19 cellular contexts compared by ENCODE assay signal in the genomic region with DNA sequence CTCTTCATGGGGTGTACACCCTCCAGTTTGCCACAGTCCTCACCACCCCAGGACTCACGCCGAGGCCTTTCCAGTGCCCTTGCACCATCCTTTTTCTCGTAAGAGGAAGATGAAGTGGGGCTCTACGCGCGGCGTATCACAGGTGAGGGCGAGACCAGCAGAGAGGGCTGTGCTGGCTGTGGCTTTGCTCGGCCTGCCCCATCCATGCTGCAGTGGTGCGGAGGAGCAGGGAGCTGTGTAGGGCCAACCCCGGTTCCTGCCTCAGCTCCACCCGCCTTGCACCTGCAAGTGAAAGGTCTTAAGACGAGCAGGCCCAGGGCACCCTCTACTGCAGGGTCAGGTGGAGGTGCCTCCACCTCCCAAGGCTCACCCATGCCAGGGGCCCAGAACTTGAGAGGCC. TPM values are rescaled to one million over a fixed set of nuclear protein-coding genes. Genes with fewer than 3 reads are reported as not detected.
DNase-seq lines count a peak whose midpoint lies in the region; ATAC-seq and TF ChIP-seq lines count a peak whose summit lies in the region.
"Had no signal": no experiment of that assay in that cellular context is flagged by ENCODE, and none has a peak within 500 bp of the region (broad histone marks: within the 10 kb centered on the region; RNA-seq: fewer than 3 reads in every experiment).

No MANE protein-coding gene starts in this region.

- intact Hi-C loops in cardiac septum (cut with DNase I) = loop anchor here (5.0 kb wide), 1 partner anchor 80 kb away; no protein-coding TSS in a partner anchor

- H3K4me3 ChIP-seq in neutrophil (ENCODE audit: low read depth in 1 of 2, low read length in 1 of 2) = no peak overlapping the region
- H3K4me3 ChIP-seq in coronary artery = no peak overlapping the region
- H3K4me3 ChIP-seq: body of pancreas, GM23338, MG63, stomach, transverse colon had no signal

- DNase-seq in activated effector memory CD4-positive, alpha-beta T cell treated with anti-CD3 and anti-CD28 coated beads, Interleukin-2, amount 50 U/mL, for 16 hours = peak; percentile 49
- no peak for DNase-seq in activated effector memory CD4-positive, alpha-beta T cell treated with Interleukin-2 at 50 U/mL for 16 hours
- DNase-seq in GM10248 (ENCODE audit: extremely low spot score) = peak; percentile 15
- DNase-seq in activated naive CD4-positive, alpha-beta T cell treated with anti-CD3 and anti-CD28 coated beads, Interleukin-2, amount 50 U/mL, for 72 hours (ENCODE audit: low spot score in 2 of 2) = no peak
- no peak for DNase-seq in coronary artery (ENCODE audit: low spot score)
- no peak for DNase-seq in cardiac septum (ENCODE audit: low spot score)
- DNase-seq in HT-29 (ENCODE audit: low spot score) = no peak
- DNase-seq: activated CD8-positive, alpha-beta memory T cell treated with anti-CD3 and anti-CD28 coated beads for 24 hours; MG63; Right ventricle myocardium superior had no signal

- H3K9me3 ChIP-seq in neutrophil = no peaks in the 10 kb centered on the region
- H3K9me3 ChIP-seq: body of pancreas, MG63, stomach, transverse colon had no signal

- POLR2A ChIA-PET in GM10248 (lab: Yijun Ruan, JAX) = no interaction called here

- H3K27ac ChIP-seq in neutrophil = peak overlapping the region; percentile 35
- no peak overlapping the region for H3K27ac ChIP-seq in coronary artery
- H3K27ac ChIP-seq: body of pancreas, HL-60, transverse colon, WERI-Rb-1 had no signal

- peaks cover 91% of the 10 kb centered on the region for H3K36me3 ChIP-seq in neutrophil
- H3K36me3 ChIP-seq: MG63 had no signal

- TF ChIP-seq CTCF in GM10248 (IDR thresholded peaks at IDR 0.05; ENCODE audit: control extremely low read depth, extremely low read depth, low read depth, missing control alignments) (no peak), neutrophil (IDR thresholded peaks at IDR 0.05) (no peak), coronary artery (IDR thresholded peaks at IDR 0.05) (no peak)

- H3K27ac Mint-ChIP-seq in activated naive CD4-positive, alpha-beta T cell treated with anti-CD3 and anti-CD28 coated beads, Interleukin-2, amount 50 U/mL, for 72 hours = peak overlapping the region; percentile 85 to 90
- H3K27ac Mint-ChIP-seq: GM23338 had no signal

- ATAC-seq in activated naive CD4-positive, alpha-beta T cell treated with anti-CD3 and anti-CD28 coated beads, Interleukin-2, amount 50 U/mL, for 72 hours = no peak

- peaks cover 2 to 8% of the 10 kb centered on the region in 2 experiments for H3K4me1 ChIP-seq in neutrophil (ENCODE audit: control insufficient read depth in 1 of 2, insufficient read depth in 1 of 2, low read depth in 1 of 2, low read length in 1 of 2)
- H3K4me1 ChIP-seq: body of pancreas, transverse colon had no signal

- peaks cover 10 to 35% of the 10 kb centered on the region in 2 donors for H3K36me3 Mint-ChIP-seq in activated naive CD4-positive, alpha-beta T cell treated with anti-CD3 and anti-CD28 coated beads, Interleukin-2, amount 50 U/mL, for 72 hours

- no peaks in the 10 kb centered on the region for H3K27me3 ChIP-seq in neutrophil
- H3K27me3 ChIP-seq: body of pancreas, MG63, stomach, transverse colon had no signal

- CTCF ChIA-PET in GM10248 (lab: Yijun Ruan, JAX) = interaction anchor here (0.6 to 3.2 kb wide), 6 partner anchors 25 to 219 kb away, joined by 3 to 15 read pairs (median 5); a partner anchor contains a TSS

- H3K9me3 Mint-ChIP-seq in activated naive CD4-positive, alpha-beta T cell treated with anti-CD3 and anti-CD28 coated beads, Interleukin-2, amount 50 U/mL, for 72 hours = no peaks in the 10 kb centered on the region
- H3K9me3 Mint-ChIP-seq: CD4-positive, alpha-beta T cell; GM23338; naive thymus-derived CD8-positive, alpha-beta T cell had no signal

RNA-seq across cellular contexts. Expression of a gene that starts 24.1 kb away (rescaled TPM):
- 100 to 1,000 TPM; 113 to 150 TPM for total RNA-seq in activated naive CD4-positive, alpha-beta T cell treated with anti-CD3 and anti-CD28 coated beads, Interleukin-2, amount 50 U/mL, for 72 hours
- 44.3 TPM for total RNA-seq in cardiac septum
- 208 and 221 TPM in 2 replicates for total RNA-seq in HT-29 (2014; rRNA removed; shearing (Covaris generic))

RNA-seq across cellular contexts. Expression of a gene that starts 30.1 kb away (rescaled TPM):
- 10 to 100 TPM; 20.2 to 23.9 TPM for total RNA-seq in activated naive CD4-positive, alpha-beta T cell treated with anti-CD3 and anti-CD28 coated beads, Interleukin-2, amount 50 U/mL, for 72 hours
- total RNA-seq in cardiac septum = 26.5 TPM
- total RNA-seq in HT-29 (2014; rRNA removed; shearing (Covaris generic)) = 16.7 and 19.5 TPM in 2 replicates

RNA-seq across cellular contexts. Expression of a gene that starts 51.6 kb away (rescaled TPM):
- total RNA-seq in activated naive CD4-positive, alpha-beta T cell treated with anti-CD3 and anti-CD28 coated beads, Interleukin-2, amount 50 U/mL, for 72 hours = 10 to 100 TPM; 31.3 to 39.4 TPM
- total RNA-seq in cardiac septum = 1.3 TPM
- 137 TPM in 2 replicates for total RNA-seq in HT-29 (2014; rRNA removed; shearing (Covaris generic))

Comparison
In these comparisons a context has a peak if more than half of its experiments do, and no peak if none do; other contexts are left out.
1. DNase-seq: peak in activated effector memory CD4-positive, alpha-beta T cell treated with anti-CD3 and anti-CD28 coated beads, Interleukin-2, amount 50 U/mL, for 16 hours (single experiment) and GM10248 (single experiment); none in activated effector memory CD4-positive, alpha-beta T cell treated with Interleukin-2 at 50 U/mL for 16 hours (single experiment), activated naive CD4-positive, alpha-beta T cell treated with anti-CD3 and anti-CD28 coated beads, Interleukin-2, amount 50 U/mL, for 72 hours (0 of 2), coronary artery (single experiment), cardiac septum (single experiment) and HT-29 (single experiment).
2. RNA of a gene that starts 51.6 kb away (total RNA-seq): 137 TPM in HT-29 and 31.3 to 39.4 TPM in activated naive CD4-positive, alpha-beta T cell treated with anti-CD3 and anti-CD28 coated beads, Interleukin-2, amount 50 U/mL, for 72 hours; 1.3 TPM in cardiac septum (single experiment); every median in the first group is over 10 times any median in the second.